1 cellular context compared by ENCODE assay signal in the genomic region with DNA sequence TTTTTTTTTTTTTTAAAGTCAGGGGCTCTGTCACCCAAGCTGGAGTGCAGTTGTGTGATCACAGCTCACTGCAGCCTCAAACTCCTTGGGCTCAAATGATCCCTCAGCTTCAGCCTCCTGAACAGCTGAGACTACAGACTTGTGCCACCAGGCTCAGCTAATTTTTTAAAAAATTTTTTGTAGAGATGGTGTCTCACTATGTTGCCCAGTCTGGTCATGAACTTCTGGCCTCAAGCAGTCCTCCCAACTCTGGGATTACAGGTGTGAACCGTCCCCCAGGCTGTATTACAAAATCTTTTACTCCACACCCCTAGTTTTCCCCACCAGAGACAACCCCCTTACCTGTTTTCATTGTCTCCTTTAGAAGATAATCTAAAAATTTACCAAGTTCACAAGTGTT.
TF ChIP-seq lines count a peak whose summit lies in the region.

No MANE protein-coding gene starts in this region.

TF ChIP-seq in HepG2, 621 proteins besides CTCF, POLR2A, EP300 and RAD21:
- TF ChIP-seq, protein P1, sequence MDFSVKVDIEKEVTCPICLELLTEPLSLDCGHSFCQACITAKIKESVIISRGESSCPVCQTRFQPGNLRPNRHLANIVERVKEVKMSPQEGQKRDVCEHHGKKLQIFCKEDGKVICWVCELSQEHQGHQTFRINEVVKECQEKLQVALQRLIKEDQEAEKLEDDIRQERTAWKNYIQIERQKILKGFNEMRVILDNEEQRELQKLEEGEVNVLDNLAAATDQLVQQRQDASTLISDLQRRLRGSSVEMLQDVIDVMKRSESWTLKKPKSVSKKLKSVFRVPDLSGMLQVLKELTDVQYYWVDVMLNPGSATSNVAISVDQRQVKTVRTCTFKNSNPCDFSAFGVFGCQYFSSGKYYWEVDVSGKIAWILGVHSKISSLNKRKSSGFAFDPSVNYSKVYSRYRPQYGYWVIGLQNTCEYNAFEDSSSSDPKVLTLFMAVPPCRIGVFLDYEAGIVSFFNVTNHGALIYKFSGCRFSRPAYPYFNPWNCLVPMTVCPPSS (IDR thresholded peaks at IDR 0.05): no peak
- peak; percentile 84 for TF ChIP-seq ZNF121 (CRISPR knock-in tag; IDR thresholded peaks at IDR 0.05)
- no peak for TF ChIP-seq ZNF629 (CRISPR knock-in tag; conservative IDR thresholded peaks at IDR 0.05)
- TF ChIP-seq ZMYM3 (CRISPR knock-in tag; IDR thresholded peaks at IDR 0.05): 0 out of 2 replicates have a peak, but pooled peaks have one; percentile 4
